ENCODE assay signal across 16 cellular contexts in the genomic region with DNA sequence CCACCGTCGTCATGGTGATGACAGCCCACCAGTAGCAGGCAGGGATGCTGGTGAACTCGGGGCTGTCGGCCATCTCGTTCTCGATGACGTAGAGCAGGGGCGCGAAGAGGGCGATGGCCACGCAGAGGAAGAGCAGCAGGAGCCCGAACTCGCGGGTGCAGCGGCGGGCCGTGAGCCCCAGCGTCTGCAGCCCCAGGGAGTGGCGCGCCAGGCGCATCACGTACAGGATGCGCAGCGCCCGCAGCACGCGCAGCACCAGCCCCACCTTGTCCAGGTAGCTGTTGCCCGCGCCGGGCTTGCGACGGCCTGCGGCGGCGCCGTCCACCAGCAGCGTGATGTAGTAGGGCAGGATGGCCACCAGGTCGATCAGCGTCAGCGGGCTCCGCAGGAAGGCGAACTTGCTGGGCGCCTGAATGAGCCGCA. TPM values are rescaled to one million over a fixed set of nuclear protein-coding genes. Genes with fewer than 3 reads are reported as not detected.
"Had no signal": no experiment of that assay in that cellular context is flagged by ENCODE, and none has a peak within 500 bp of the region (broad histone marks: within the 10 kb centered on the region; RNA-seq: fewer than 3 reads in every experiment).

No MANE protein-coding gene starts in this region.

- H3K27ac ChIP-seq: foreskin keratinocyte, hepatocyte, neutrophil, thoracic aorta, transverse colon had no signal

- H3K4me1 Mint-ChIP-seq: naive thymus-derived CD4-positive, alpha-beta T cell; stimulated activated naive B cell treated with anti-CD40 and anti-IgM and Interleukin-4, amounts not matched to agents 10 μg/mL and 1 μg/mL and 100 μg/mL, for 72 hours; stimulated activated naive CD8-positive, alpha-beta T cell treated with anti-CD3 and anti-CD28 coated beads, Interleukin-15, amount 100 ng/mL, for 72 hours had no signal

- H3K27me3 ChIP-seq: foreskin keratinocyte, hepatocyte, transverse colon had no signal

- H3K27ac Mint-ChIP-seq: dendritic cell treated with granulocyte-macrophage colony-stimulating factor and Interleukin-4, amounts not matched to agents 40 ng/mL and 50 ng/mL, for 4 days; effector memory CD8-positive, alpha-beta T cell; naive thymus-derived CD4-positive, alpha-beta T cell; stimulated activated naive B cell treated with anti-CD40 and anti-IgM and Interleukin-4, amounts not matched to agents 10 μg/mL and 1 μg/mL and 100 μg/mL, for 72 hours; stimulated activated naive CD8-positive, alpha-beta T cell treated with anti-CD3 and anti-CD28 coated beads, Interleukin-15, amount 100 ng/mL, for 72 hours had no signal

- H3K4me3 Mint-ChIP-seq: dendritic cell treated with granulocyte-macrophage colony-stimulating factor and Interleukin-4, amounts not matched to agents 40 ng/mL and 50 ng/mL, for 4 days; effector memory CD8-positive, alpha-beta T cell; naive thymus-derived CD4-positive, alpha-beta T cell; nephron progenitor cell; stimulated activated naive B cell treated with anti-CD40 and anti-IgM and Interleukin-4, amounts not matched to agents 10 μg/mL and 1 μg/mL and 100 μg/mL, for 72 hours; stimulated activated naive CD8-positive, alpha-beta T cell treated with anti-CD3 and anti-CD28 coated beads, Interleukin-15, amount 100 ng/mL, for 72 hours had no signal

- H3K9me3 Mint-ChIP-seq: dendritic cell treated with granulocyte-macrophage colony-stimulating factor and Interleukin-4, amounts not matched to agents 40 ng/mL and 50 ng/mL, for 4 days; effector memory CD8-positive, alpha-beta T cell; naive thymus-derived CD4-positive, alpha-beta T cell; nephron progenitor cell; stimulated activated naive B cell treated with anti-CD40 and anti-IgM and Interleukin-4, amounts not matched to agents 10 μg/mL and 1 μg/mL and 100 μg/mL, for 72 hours; stimulated activated naive CD8-positive, alpha-beta T cell treated with anti-CD3 and anti-CD28 coated beads, Interleukin-15, amount 100 ng/mL, for 72 hours had no signal

- H3K36me3 ChIP-seq: neutrophil, thoracic aorta, transverse colon had no signal

- H3K4me1 ChIP-seq: foreskin keratinocyte had no signal

- DNase-seq: effector memory CD8-positive, alpha-beta T cell; foreskin keratinocyte; head of caudate nucleus; left colon; mesendoderm; naive thymus-derived CD4-positive, alpha-beta T cell; nephron progenitor cell; stimulated activated CD4-positive, alpha-beta T cell treated with anti-CD3 and anti-CD28 coated beads, Interleukin-2, amount 100 ng/mL, for 24 hours; stimulated activated CD4-positive, alpha-beta T cell treated with anti-CD3 and anti-CD28 coated beads, Interleukin-4, amount 100 ng/mL, for 4 hours; stimulated activated naive B cell treated with anti-CD40 and anti-IgM and Interleukin-4, amounts not matched to agents 10 μg/mL and 1 μg/mL and 100 μg/mL, for 72 hours; stimulated activated naive CD8-positive, alpha-beta T cell treated with anti-CD3 and anti-CD28 coated beads, Interleukin-15, amount 100 ng/mL, for 72 hours; transverse colon had no signal

- H3K9me3 ChIP-seq: neutrophil, thoracic aorta, transverse colon had no signal

- H3K36me3 Mint-ChIP-seq: naive thymus-derived CD4-positive, alpha-beta T cell had no signal

- H3K4me3 ChIP-seq: hepatocyte, thoracic aorta, transverse colon had no signal

RNA-seq across cellular contexts. Expression of a gene that starts 18.6 kb away (rescaled TPM):
- polyA plus RNA-seq: naive thymus-derived CD4-positive, alpha-beta T cell had no signal
